In genomic region chr19:33208904-33209843, GRCh38 we compare ENCODE assay signal across 13 cellular contexts. TPM values are rescaled to one million over a fixed set of nuclear protein-coding genes. Genes with fewer than 3 reads are reported as not detected.
"Had no signal": no experiment of that assay in that cellular context is flagged by ENCODE, and none has a peak within 500 bp of the region (broad histone marks: within the 10 kb centered on the region; RNA-seq: fewer than 3 reads in every experiment).

No MANE protein-coding gene starts in this region.

- H3K4me1 ChIP-seq: left lung, parathyroid adenoma had no signal

- H3K9me3 ChIP-seq: left lung, spleen had no signal

- H3K27me3 ChIP-seq: spleen had no signal

- H2AFZ ChIP-seq: parathyroid adenoma had no signal

- H3K79me2 ChIP-seq: parathyroid adenoma had no signal

- H3K9ac ChIP-seq: parathyroid adenoma had no signal

- H3K4me3 ChIP-seq: left lung, spleen had no signal

- DNase-seq: activated B cell treated with CpG ODN at 0.5 μM for 24 hours; activated effector memory CD4-positive, alpha-beta T cell treated with anti-CD3 and anti-CD28 coated beads, Interleukin-2, amount 50 U/mL, for 16 hours; endodermal cell; erythroblast; spleen; stimulated activated CD4-positive, alpha-beta T cell treated with anti-CD3 and anti-CD28 coated beads, Interleukin-1b, Interleukin-23, amount 100 ng/mL, for 48 hours; T-helper 2 cell; trophoblast cell had no signal

- H3K27ac ChIP-seq: left lung, parathyroid adenoma, spleen had no signal

- ATAC-seq: left lung; stimulated activated memory B cell treated with anti-CD40 and anti-IgM and Interleukin-4, amounts not matched to agents 10 μg/mL and 1 μg/mL and 100 μg/mL, for 72 hours had no signal

RNA-seq across cellular contexts. Expression of gene LRP3, which starts 15.0 kb away (rescaled TPM):
- total RNA-seq: activated B cell treated with CpG ODN at 0.5 μM for 24 hours had no signal

RNA-seq across cellular contexts. Expression of gene SLC7A10, which starts 16.5 kb away (rescaled TPM):
- total RNA-seq: activated B cell treated with CpG ODN at 0.5 μM for 24 hours, dermis microvascular lymphatic vessel endothelial cell, fibroblast of villous mesenchyme had no signal
